In the genomic region with DNA sequence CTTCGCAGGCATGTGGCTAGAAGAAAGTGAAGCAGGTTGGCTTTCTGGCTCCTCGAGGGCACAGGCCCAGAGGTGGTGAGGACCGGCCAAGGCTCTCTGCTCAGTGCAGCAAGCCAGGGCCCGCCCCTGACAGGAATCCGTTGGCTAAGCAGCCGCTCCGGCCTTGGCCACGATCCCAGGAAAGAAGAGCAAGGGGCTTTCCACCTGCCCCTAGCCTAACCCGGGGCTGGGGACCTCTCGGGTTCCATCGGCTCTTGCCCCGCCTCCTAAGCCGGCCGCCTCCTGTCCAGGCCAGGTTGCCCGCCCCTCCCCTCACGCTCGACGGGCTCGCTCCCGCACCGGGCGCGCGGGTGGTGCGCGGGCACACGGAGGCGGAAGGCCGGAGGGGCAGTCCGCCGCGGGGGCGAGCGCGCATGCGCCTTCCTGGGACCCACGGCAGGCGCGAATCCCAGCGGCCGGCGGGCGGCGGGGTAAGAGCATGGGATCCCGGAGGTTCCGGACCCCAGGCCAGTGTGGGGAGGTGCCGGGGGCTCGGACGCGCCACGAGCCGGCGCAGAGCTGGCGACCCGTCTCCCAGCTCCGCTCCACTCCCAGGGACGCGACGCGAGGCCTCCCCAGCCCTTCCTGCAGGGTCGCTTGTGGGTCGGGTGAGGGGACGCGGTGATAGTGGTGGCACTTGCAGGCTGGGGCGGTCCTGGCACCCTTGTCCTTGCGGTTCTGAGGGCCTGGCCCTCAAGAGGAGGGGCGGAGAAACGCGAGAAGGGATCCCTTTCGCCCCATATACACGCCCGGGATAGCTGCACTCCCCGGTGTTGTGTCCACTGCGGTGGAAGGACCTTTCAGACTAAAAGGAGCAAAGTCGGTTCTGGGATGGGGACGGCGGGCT, we compare ENCODE assay signal across 1 cellular context.
TF ChIP-seq lines count a peak whose summit lies in the region.

ALG6 (plus strand) TSS at position 410 of the 886 bp plus-strand sequence. CDS start 3,351 bp downstream, outside the sequence.

TF ChIP-seq in HepG2, 621 proteins besides CTCF, POLR2A, EP300 and RAD21 (continued from another document and continues in another):
- TF ChIP-seq, protein P1, sequence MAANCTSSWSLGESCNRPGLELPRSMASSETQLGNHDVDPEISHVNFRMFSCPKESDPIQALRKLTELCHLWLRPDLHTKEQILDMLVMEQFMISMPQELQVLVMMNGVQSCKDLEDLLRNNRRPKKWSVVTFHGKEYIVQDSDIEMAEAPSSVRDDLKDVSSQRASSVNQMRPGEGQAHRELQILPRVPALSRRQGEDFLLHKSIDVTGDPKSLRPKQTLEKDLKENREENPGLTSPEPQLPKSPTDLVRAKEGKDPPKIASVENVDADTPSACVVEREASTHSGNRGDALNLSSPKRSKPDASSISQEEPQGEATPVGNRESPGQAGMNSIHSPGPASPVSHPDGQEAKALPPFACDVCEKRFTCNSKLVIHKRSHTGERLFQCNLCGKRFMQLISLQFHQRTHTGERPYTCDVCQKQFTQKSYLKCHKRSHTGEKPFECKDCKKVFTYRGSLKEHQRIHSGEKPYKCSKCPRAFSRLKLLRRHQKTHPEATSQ (CRISPR knock-in tag; IDR thresholded peaks at IDR 0.05; ENCODE audit: borderline replicate concordance) = no peak
- no peak for TF ChIP-seq PRMT3 (CRISPR knock-in tag; IDR thresholded peaks at IDR 0.05; ENCODE audit: borderline replicate concordance, low read depth)
- no peak for TF ChIP-seq ZBTB49 (CRISPR knock-in tag; IDR thresholded peaks at IDR 0.05; ENCODE audit: borderline replicate concordance)
- TF ChIP-seq KDM1A (CRISPR knock-in tag; IDR thresholded peaks at IDR 0.05) = no peak
- peak; percentile 67; the same call in 1 of the 2 replicates for TF ChIP-seq ZNF800 (CRISPR knock-in tag; IDR thresholded peaks at IDR 0.05)
- no peak for TF ChIP-seq CHD4 (IDR thresholded peaks at IDR 0.05; ENCODE audit: borderline replicate concordance, low read length)
- TF ChIP-seq, protein P2, sequence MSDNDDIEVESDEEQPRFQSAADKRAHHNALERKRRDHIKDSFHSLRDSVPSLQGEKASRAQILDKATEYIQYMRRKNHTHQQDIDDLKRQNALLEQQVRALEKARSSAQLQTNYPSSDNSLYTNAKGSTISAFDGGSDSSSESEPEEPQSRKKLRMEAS (IDR thresholded peaks at IDR 0.05) = peak; percentile 67
- peak; percentile 58; the same call in 1 of the 2 replicates for TF ChIP-seq ERF (CRISPR knock-in tag; IDR thresholded peaks at IDR 0.05)
- no peak; the same call in 1 of the 2 replicates for TF ChIP-seq RXRA (CRISPR knock-in tag; IDR thresholded peaks at IDR 0.05)
- no peak for TF ChIP-seq NFIC (IDR thresholded peaks at IDR 0.05; ENCODE audit: low read length)
- TF ChIP-seq, protein P3, sequence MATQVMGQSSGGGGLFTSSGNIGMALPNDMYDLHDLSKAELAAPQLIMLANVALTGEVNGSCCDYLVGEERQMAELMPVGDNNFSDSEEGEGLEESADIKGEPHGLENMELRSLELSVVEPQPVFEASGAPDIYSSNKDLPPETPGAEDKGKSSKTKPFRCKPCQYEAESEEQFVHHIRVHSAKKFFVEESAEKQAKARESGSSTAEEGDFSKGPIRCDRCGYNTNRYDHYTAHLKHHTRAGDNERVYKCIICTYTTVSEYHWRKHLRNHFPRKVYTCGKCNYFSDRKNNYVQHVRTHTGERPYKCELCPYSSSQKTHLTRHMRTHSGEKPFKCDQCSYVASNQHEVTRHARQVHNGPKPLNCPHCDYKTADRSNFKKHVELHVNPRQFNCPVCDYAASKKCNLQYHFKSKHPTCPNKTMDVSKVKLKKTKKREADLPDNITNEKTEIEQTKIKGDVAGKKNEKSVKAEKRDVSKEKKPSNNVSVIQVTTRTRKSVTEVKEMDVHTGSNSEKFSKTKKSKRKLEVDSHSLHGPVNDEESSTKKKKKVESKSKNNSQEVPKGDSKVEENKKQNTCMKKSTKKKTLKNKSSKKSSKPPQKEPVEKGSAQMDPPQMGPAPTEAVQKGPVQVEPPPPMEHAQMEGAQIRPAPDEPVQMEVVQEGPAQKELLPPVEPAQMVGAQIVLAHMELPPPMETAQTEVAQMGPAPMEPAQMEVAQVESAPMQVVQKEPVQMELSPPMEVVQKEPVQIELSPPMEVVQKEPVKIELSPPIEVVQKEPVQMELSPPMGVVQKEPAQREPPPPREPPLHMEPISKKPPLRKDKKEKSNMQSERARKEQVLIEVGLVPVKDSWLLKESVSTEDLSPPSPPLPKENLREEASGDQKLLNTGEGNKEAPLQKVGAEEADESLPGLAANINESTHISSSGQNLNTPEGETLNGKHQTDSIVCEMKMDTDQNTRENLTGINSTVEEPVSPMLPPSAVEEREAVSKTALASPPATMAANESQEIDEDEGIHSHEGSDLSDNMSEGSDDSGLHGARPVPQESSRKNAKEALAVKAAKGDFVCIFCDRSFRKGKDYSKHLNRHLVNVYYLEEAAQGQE (IDR thresholded peaks at IDR 0.05; ENCODE audit: borderline replicate concordance in 1 of 2, low read depth in 1 of 2, low read length in 2 of 2) = no peak
- TF ChIP-seq TBX3 (IDR thresholded peaks at IDR 0.05; ENCODE audit: borderline replicate concordance) = no peak
- no peak for TF ChIP-seq ZNF256 (CRISPR knock-in tag; conservative IDR thresholded peaks at IDR 0.05)
- no peak for TF ChIP-seq PRDM10 (CRISPR knock-in tag; IDR thresholded peaks at IDR 0.05; ENCODE audit: low read depth)
- 0 out of 2 replicates have a peak, but pooled peaks have one; percentile 33 for TF ChIP-seq ZNF468 (CRISPR knock-in tag; IDR thresholded peaks at IDR 0.05)
- TF ChIP-seq PCBP2 (optimal IDR thresholded peaks at IDR 0.05; ENCODE audit: low read depth, low read length, poor library complexity, severe bottlenecking) = no peak
- no peak for TF ChIP-seq KIAA2018 (CRISPR knock-in tag; IDR thresholded peaks at IDR 0.05; ENCODE audit: borderline replicate concordance)
- no peak; the same call in 1 of the 2 replicates for TF ChIP-seq DR1 (CRISPR knock-in tag; IDR thresholded peaks at IDR 0.05)
- TF ChIP-seq HDAC6 (IDR thresholded peaks at IDR 0.05; ENCODE audit: low read depth, low read length) = no peak
- TF ChIP-seq KDM5A (IDR thresholded peaks at IDR 0.05; ENCODE audit: borderline replicate concordance, low read length) = peak; percentile 58; the same call in 1 of the 2 replicates
- no peak for TF ChIP-seq NPAS2 (CRISPR knock-in tag; IDR thresholded peaks at IDR 0.05; ENCODE audit: borderline replicate concordance)
- TF ChIP-seq POLR2G (IDR thresholded peaks at IDR 0.05; ENCODE audit: low read depth, low read length) = peak; percentile 94
- TF ChIP-seq EZH2 (conservative IDR thresholded peaks at IDR 0.05; ENCODE audit: low read depth, low read length) = no peak
- peak; percentile 68; the same call in 1 of the 2 replicates for TF ChIP-seq SP4 (CRISPR knock-in tag; IDR thresholded peaks at IDR 0.05)
- no peak for TF ChIP-seq ZNF3 (CRISPR knock-in tag; IDR thresholded peaks at IDR 0.05)
- 0 out of 2 replicates have a peak, but pooled peaks have one; percentile 58 for TF ChIP-seq ZNF343 (CRISPR knock-in tag; IDR thresholded peaks at IDR 0.05)
- TF ChIP-seq ZNF883 (CRISPR knock-in tag; IDR thresholded peaks at IDR 0.05; ENCODE audit: not compliant biosample characterization) = peak; percentile 8
